ENCODE assay signal across 28 cellular contexts in the genomic region with DNA sequence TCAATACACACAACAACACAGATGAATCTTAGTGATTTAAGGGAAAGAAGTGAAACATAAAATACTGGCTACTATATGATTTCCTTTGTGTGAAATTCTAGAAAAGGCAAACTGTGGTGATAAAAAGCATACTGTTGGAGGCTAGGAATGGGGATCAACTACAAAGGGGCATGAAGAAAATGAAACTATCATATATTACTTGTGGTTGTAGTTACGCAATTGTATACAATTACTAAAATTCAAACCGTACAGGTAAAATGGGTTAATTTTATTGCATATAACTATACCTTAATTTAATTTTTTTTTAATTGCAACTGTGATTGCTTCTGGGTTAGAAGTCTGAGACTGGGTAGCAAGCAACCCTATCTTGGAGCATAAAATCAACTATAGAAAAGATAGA.
"Had no signal": no experiment of that assay in that cellular context is flagged by ENCODE, and none has a peak within 500 bp of the region (broad histone marks: within the 10 kb centered on the region; RNA-seq: fewer than 3 reads in every experiment).

No MANE protein-coding gene starts in this region.

- H3K27me3 Mint-ChIP-seq: dendritic cell treated with granulocyte-macrophage colony-stimulating factor and Interleukin-4, amounts not matched to agents 40 ng/mL and 50 ng/mL, for 4 days; effector memory CD8-positive, alpha-beta T cell had no signal

- H3K36me3 ChIP-seq: colonic mucosa had no signal

- H3K9me3 ChIP-seq: colonic mucosa, esophagus muscularis mucosa, esophagus squamous epithelium, gastrocnemius medialis, gastroesophageal sphincter, heart left ventricle, heart right ventricle had no signal

- H3K27ac ChIP-seq: colonic mucosa, coronary artery, dorsolateral prefrontal cortex, epithelial cell of prostate, esophagus muscularis mucosa, esophagus squamous epithelium, foreskin keratinocyte, gastrocnemius medialis, gastroesophageal sphincter, heart left ventricle, heart right ventricle had no signal

- H3K27ac Mint-ChIP-seq: dendritic cell treated with granulocyte-macrophage colony-stimulating factor and Interleukin-4, amounts not matched to agents 40 ng/mL and 50 ng/mL, for 4 days; effector memory CD8-positive, alpha-beta T cell had no signal

- H3K4me3 ChIP-seq: colonic mucosa, coronary artery, dorsolateral prefrontal cortex, esophagus muscularis mucosa, esophagus squamous epithelium, gastrocnemius medialis, gastroesophageal sphincter, heart left ventricle, heart right ventricle had no signal

- FAIRE-seq: colon, endometrium, endothelial cell of umbilical vein, frontal cortex had no signal

- DNase-seq: colonic mucosa; cortex of kidney; dermis blood vessel endothelial cell; dorsolateral prefrontal cortex; effector CD4-positive, alpha-beta T cell; effector CD8-positive, alpha-beta T cell; effector memory CD4-positive, alpha-beta T cell; effector memory CD8-positive, alpha-beta T cell; erythroblast; esophagus squamous epithelium; foreskin fibroblast; foreskin keratinocyte; foreskin melanocyte; gastrocnemius medialis; glutamatergic neuron; head of caudate nucleus; heart left ventricle; heart right ventricle had no signal

- H3K9me3 Mint-ChIP-seq: dendritic cell treated with granulocyte-macrophage colony-stimulating factor and Interleukin-4, amounts not matched to agents 40 ng/mL and 50 ng/mL, for 4 days; effector memory CD8-positive, alpha-beta T cell had no signal

- ATAC-seq: effector memory CD8-positive, alpha-beta T cell; esophagus mucosa; foreskin keratinocyte; gastrocnemius medialis; gastroesophageal sphincter; heart left ventricle; heart right ventricle had no signal

- H3K27me3 ChIP-seq: colonic mucosa, dorsolateral prefrontal cortex, esophagus muscularis mucosa, esophagus squamous epithelium, foreskin keratinocyte, gastrocnemius medialis, gastroesophageal sphincter, heart left ventricle, heart right ventricle had no signal

- H3K4me3 Mint-ChIP-seq: dendritic cell treated with granulocyte-macrophage colony-stimulating factor and Interleukin-4, amounts not matched to agents 40 ng/mL and 50 ng/mL, for 4 days; effector memory CD8-positive, alpha-beta T cell had no signal

- H3K4me1 ChIP-seq: colonic mucosa, esophagus muscularis mucosa, esophagus squamous epithelium, foreskin keratinocyte, gastrocnemius medialis, gastroesophageal sphincter, heart left ventricle, heart right ventricle had no signal
